ENCODE assay signal across 16 cellular contexts in genomic region chr5:173486355-173486754, GRCh38.
"Had no signal": no experiment of that assay in that cellular context is flagged by ENCODE, and none has a peak within 500 bp of the region (broad histone marks: within the 10 kb centered on the region; RNA-seq: fewer than 3 reads in every experiment).

No MANE protein-coding gene starts in this region.

- ATAC-seq: activated CD8-positive, alpha-beta T cell treated with anti-CD3 and anti-CD28 coated beads for 36 hours; activated T-cell treated with anti-CD3 and anti-CD28 coated beads, Interleukin-2, amount 50 U/mL, for 72 hours; psoas muscle; stimulated activated effector memory CD8-positive, alpha-beta T cell treated with anti-CD3 and anti-CD28 coated beads, Interleukin-12 subunit alpha, Interleukin-12 subunit beta, amount 100 ng/mL, for 72 hours; WTC11 had no signal

- H3K9me3 Mint-ChIP-seq: activated CD8-positive, alpha-beta T cell treated with anti-CD3 and anti-CD28 coated beads for 36 hours; activated naive CD8-positive, alpha-beta T cell treated with anti-CD3 and anti-CD28 coated beads, Interleukin-2, amount 10 ng/mL, durations not matched to agents 7 days and 5 days; stimulated activated effector memory CD8-positive, alpha-beta T cell treated with anti-CD3 and anti-CD28 coated beads, Interleukin-12 subunit alpha, Interleukin-12 subunit beta, amount 100 ng/mL, for 72 hours; WTC11 had no signal

- H3K4me1 Mint-ChIP-seq: stimulated activated effector memory CD8-positive, alpha-beta T cell treated with anti-CD3 and anti-CD28 coated beads, Interleukin-12 subunit alpha, Interleukin-12 subunit beta, amount 100 ng/mL, for 72 hours had no signal

- H3K4me3 Mint-ChIP-seq: activated CD8-positive, alpha-beta T cell treated with anti-CD3 and anti-CD28 coated beads for 36 hours; activated naive CD8-positive, alpha-beta T cell treated with anti-CD3 and anti-CD28 coated beads, Interleukin-2, amount 10 ng/mL, durations not matched to agents 7 days and 5 days; activated T-cell treated with anti-CD3 and anti-CD28 coated beads, Interleukin-2, amount 50 U/mL, for 72 hours; stimulated activated effector memory CD8-positive, alpha-beta T cell treated with anti-CD3 and anti-CD28 coated beads, Interleukin-12 subunit alpha, Interleukin-12 subunit beta, amount 100 ng/mL, for 72 hours; WTC11 had no signal

- H3K9me3 ChIP-seq: ascending aorta, psoas muscle, tibial nerve had no signal

- H3K27me3 ChIP-seq: ascending aorta, dorsolateral prefrontal cortex, tibial nerve had no signal

- H3K36me3 Mint-ChIP-seq: activated naive CD8-positive, alpha-beta T cell treated with anti-CD3 and anti-CD28 coated beads, Interleukin-2, amount 10 ng/mL, durations not matched to agents 7 days and 5 days; stimulated activated effector memory CD8-positive, alpha-beta T cell treated with anti-CD3 and anti-CD28 coated beads, Interleukin-12 subunit alpha, Interleukin-12 subunit beta, amount 100 ng/mL, for 72 hours; WTC11 had no signal

- H3K27ac ChIP-seq: ascending aorta, dorsolateral prefrontal cortex, psoas muscle, tibial nerve had no signal

- H3K27ac Mint-ChIP-seq: activated CD8-positive, alpha-beta T cell treated with anti-CD3 and anti-CD28 coated beads for 36 hours; activated naive CD8-positive, alpha-beta T cell treated with anti-CD3 and anti-CD28 coated beads, Interleukin-2, amount 10 ng/mL, durations not matched to agents 7 days and 5 days; activated T-cell treated with anti-CD3 and anti-CD28 coated beads, Interleukin-2, amount 50 U/mL, for 72 hours; stimulated activated effector memory CD8-positive, alpha-beta T cell treated with anti-CD3 and anti-CD28 coated beads, Interleukin-12 subunit alpha, Interleukin-12 subunit beta, amount 100 ng/mL, for 72 hours; WTC11 had no signal

- H3K4me1 ChIP-seq: ascending aorta, psoas muscle, tibial nerve had no signal

- H3K4me3 ChIP-seq: ascending aorta, dorsolateral prefrontal cortex, psoas muscle, tibial nerve had no signal

- DNase-seq: activated CD4-positive, alpha-beta T cell treated with anti-CD3 and anti-CD28 coated beads for 4 hours; activated CD8-positive, alpha-beta memory T cell treated with anti-CD3 and anti-CD28 coated beads, Interleukin-2, amount 50 U/mL, for 48 hours; activated CD8-positive, alpha-beta T cell treated with anti-CD3 and anti-CD28 coated beads for 36 hours; activated gamma-delta T cell treated with Interleukin-2 at 50 U/mL for 16 hours; activated naive CD8-positive, alpha-beta T cell treated with anti-CD3 and anti-CD28 coated beads, Interleukin-2, amount 10 ng/mL, durations not matched to agents 7 days and 5 days; activated T-cell treated with anti-CD3 and anti-CD28 coated beads, Interleukin-2, amount 50 U/mL, for 72 hours; dorsolateral prefrontal cortex; hypothalamus; mesendoderm; psoas muscle; stimulated activated CD4-positive, alpha-beta T cell treated with anti-CD3 and anti-CD28 coated beads, Interleukin-12 subunit alpha, Interleukin-12 subunit beta, amount 100 ng/mL, for 4 hours; T-helper 2 cell had no signal

- H3K36me3 ChIP-seq: ascending aorta, tibial nerve had no signal
